ENCODE assay signal across 21 cellular contexts in genomic region chr3:192655627-192656026, GRCh38.
"Had no signal": no experiment of that assay in that cellular context is flagged by ENCODE, and none has a peak within 500 bp of the region (broad histone marks: within the 10 kb centered on the region; RNA-seq: fewer than 3 reads in every experiment).

No MANE protein-coding gene starts in this region.

- H3K4me2 ChIP-seq: hepatocyte had no signal

- H3K36me3 ChIP-seq: neutrophil, pancreas, sigmoid colon, tibial artery, upper lobe of left lung had no signal

- H3K27ac ChIP-seq: dorsolateral prefrontal cortex, hepatocyte, neutrophil, pancreas, sigmoid colon, testis, tibial artery, upper lobe of left lung had no signal

- H3K79me2 ChIP-seq: hepatocyte had no signal

- H3K4me3 ChIP-seq: dorsolateral prefrontal cortex, hepatocyte, lung, mucosa of descending colon, pancreas, sigmoid colon, testis, tibial artery, upper lobe of left lung had no signal

- FAIRE-seq: colon, frontal cortex, kidney, pancreas had no signal

- H2AFZ ChIP-seq: hepatocyte had no signal

- ATAC-seq: mucosa of descending colon; natural killer cell treated with Interleukin-12 subunit alpha and Interleukin-12 subunit beta and Interleukin-15 and Interleukin-18, amount 100 ng/mL, for 72 hours; pancreas; stimulated activated memory B cell treated with anti-CD40 and anti-IgM and Interleukin-4, amounts not matched to agents 10 μg/mL and 1 μg/mL and 100 μg/mL, for 72 hours; stimulated activated naive CD8-positive, alpha-beta T cell treated with anti-CD3 and anti-CD28 coated beads, Interleukin-15, Interleukin-2, amounts not matched to agents 100 U/mL and 50 U/mL, for 24 hours had no signal

- H3K9me3 ChIP-seq: mucosa of descending colon, neutrophil, pancreas, sigmoid colon, testis, tibial artery, upper lobe of left lung had no signal

- H3K27me3 ChIP-seq: dorsolateral prefrontal cortex, hepatocyte, neutrophil, pancreas, sigmoid colon, testis, tibial artery, upper lobe of left lung had no signal

- DNase-seq: dorsolateral prefrontal cortex; effector CD4-positive, alpha-beta T cell; kidney; mucosa of descending colon; naive B cell; pancreas; retina; sigmoid colon; stimulated activated CD4-positive, alpha-beta T cell treated with anti-CD3 and anti-CD28 coated beads, Interleukin-4, amount 100 ng/mL, for 4 hours; stimulated activated naive CD8-positive, alpha-beta T cell treated with anti-CD3 and anti-CD28 coated beads, Interleukin-15, Interleukin-2, amounts not matched to agents 100 U/mL and 50 U/mL, for 24 hours; substantia nigra; testis; tibial artery; upper lobe of left lung had no signal

- H3K4me1 ChIP-seq: pancreas, sigmoid colon, testis, tibial artery, upper lobe of left lung had no signal
